ENCODE assay signal across 8 cellular contexts in genomic region chr2:139790807-139791206, GRCh38.
A peak's percentile ranks its signal among the peaks of the same experiment; 100 is the strongest.
DNase-seq lines count a peak whose midpoint lies in the region; ATAC-seq, FAIRE-seq and TF ChIP-seq lines count a peak whose summit lies in the region.

No MANE protein-coding gene starts in this region.

- no peak overlapping the region for H3K4me2 ChIP-seq in OCI-LY1 (ENCODE audit: low read length)

- H3K4me3 ChIP-seq in left ventricle myocardium inferior: no peak overlapping the region
- H3K4me3 ChIP-seq in OCI-LY1 (ENCODE audit: low read depth, low read length, poor library complexity, severe bottlenecking): no peak overlapping the region

- H3K27me3 ChIP-seq in left ventricle myocardium inferior (ENCODE audit: low read depth) (no peaks in the 10 kb centered on the region), OCI-LY1 (ENCODE audit: insufficient read depth, low read length) (no peaks in the 10 kb centered on the region)

- no peak overlapping the region for H3K9ac ChIP-seq in OCI-LY1 (ENCODE audit: low read length)

- TF ChIP-seq CTCF in left ventricle myocardium inferior (IDR thresholded peaks at IDR 0.05; ENCODE audit: borderline replicate concordance) (peak; percentile 38), OCI-LY1 (IDR thresholded peaks at IDR 0.05; ENCODE audit: low read length) (peak; percentile 50; the same call in 1 of the 2 replicates)

- H3K4me1 Mint-ChIP-seq in activated T-helper 1 cell treated with anti-CD3 and anti-CD28 coated beads, Interleukin-12 subunit alpha, Interleukin-12 subunit beta, Interleukin-2, Interleukin-4 antibody, amounts not matched to agents 30 ng/mL and 10 ng/mL and 1 ng/mL, durations not matched to agents 14 hours and 24 hours and 36 hours (ENCODE audit: low read depth): no peaks in the 10 kb centered on the region
- H3K4me1 Mint-ChIP-seq in activated CD4-positive, alpha-beta T cell treated with anti-CD3 and anti-CD28 coated beads for 36 hours: no peaks in the 10 kb centered on the region

- H3K9me2 ChIP-seq in OCI-LY1 (ENCODE audit: low read depth, low read length): no peaks in the 10 kb centered on the region

- intact Hi-C loops in left ventricle myocardium inferior (cut with micrococcal nuclease) (no loop called here), Right ventricle myocardium inferior (cut with DNase I) (loop anchor here (5.0 kb wide), 1 partner anchor 1076 kb away; no protein-coding TSS in a partner anchor)
- intact Hi-C loops in activated T-helper 1 cell treated with anti-CD3 and anti-CD28 coated beads, Interleukin-12 subunit alpha, Interleukin-12 subunit beta, Interleukin-2, Interleukin-4 antibody, amounts not matched to agents 30 ng/mL and 10 ng/mL and 1 ng/mL, durations not matched to agents 14 hours and 24 hours and 36 hours (cut with micrococcal nuclease): no loop called here
- intact Hi-C loops in activated CD4-positive, alpha-beta T cell treated with anti-CD3 and anti-CD28 coated beads for 36 hours (cut with DNase I, micrococcal nuclease): no loop called here

- no peaks in the 10 kb centered on the region for H3K9me3 ChIP-seq in left ventricle myocardium inferior (replicated peaks)
- no peaks in the 10 kb centered on the region for H3K9me3 ChIP-seq in OCI-LY1 (ENCODE audit: low read length)

- no peak for ATAC-seq in Right ventricle myocardium inferior
- ATAC-seq in activated CD4-positive, CD25-positive, alpha-beta regulatory T cell treated with anti-CD3 and anti-CD28 coated beads, Interleukin-2, amount 50 U/mL, for 24 hours: no peak
- no peak for ATAC-seq in activated CD4-positive, alpha-beta T cell treated with anti-CD3 and anti-CD28 coated beads for 36 hours

- no peaks in the 10 kb centered on the region for H3K9me3 Mint-ChIP-seq in activated T-helper 1 cell treated with anti-CD3 and anti-CD28 coated beads, Interleukin-12 subunit alpha, Interleukin-12 subunit beta, Interleukin-2, Interleukin-4 antibody, amounts not matched to agents 30 ng/mL and 10 ng/mL and 1 ng/mL, durations not matched to agents 14 hours and 24 hours and 36 hours
- peaks cover 7% of the 10 kb centered on the region for H3K9me3 Mint-ChIP-seq in activated CD4-positive, alpha-beta T cell treated with anti-CD3 and anti-CD28 coated beads for 36 hours (ENCODE audit: low read depth)

- H3K36me3 Mint-ChIP-seq in activated T-helper 1 cell treated with anti-CD3 and anti-CD28 coated beads, Interleukin-12 subunit alpha, Interleukin-12 subunit beta, Interleukin-2, Interleukin-4 antibody, amounts not matched to agents 30 ng/mL and 10 ng/mL and 1 ng/mL, durations not matched to agents 14 hours and 24 hours and 36 hours (ENCODE audit: low read depth): no peaks in the 10 kb centered on the region
- no peaks in the 10 kb centered on the region for H3K36me3 Mint-ChIP-seq in activated CD4-positive, alpha-beta T cell treated with anti-CD3 and anti-CD28 coated beads for 36 hours (ENCODE audit: low read depth)

- H3F3A ChIP-seq in OCI-LY1 (ENCODE audit: insufficient read depth, low read length): no peaks in the 10 kb centered on the region

- no peak for FAIRE-seq in urothelium cell line (lab: Jason Lieb, UNC)

- H3K79me2 ChIP-seq in OCI-LY1 (ENCODE audit: insufficient read depth, low read length): no peaks in the 10 kb centered on the region

- H3K4me3 Mint-ChIP-seq in activated T-helper 1 cell treated with anti-CD3 and anti-CD28 coated beads, Interleukin-12 subunit alpha, Interleukin-12 subunit beta, Interleukin-2, Interleukin-4 antibody, amounts not matched to agents 30 ng/mL and 10 ng/mL and 1 ng/mL, durations not matched to agents 14 hours and 24 hours and 36 hours: no peak overlapping the region
- no peak overlapping the region for H3K4me3 Mint-ChIP-seq in activated CD4-positive, alpha-beta T cell treated with anti-CD3 and anti-CD28 coated beads for 36 hours

- DNase-seq in left ventricle myocardium inferior (no peak), Right ventricle myocardium inferior (ENCODE audit: missing footprints) (no peak), fibroblast of gingiva (ENCODE audit: low read depth) (peak; percentile 22), urothelium cell line (ENCODE audit: low spot score) (peak; percentile 10)
- no peak for DNase-seq in activated T-helper 1 cell treated with anti-CD3 and anti-CD28 coated beads, Interleukin-12 subunit alpha, Interleukin-12 subunit beta, Interleukin-2, Interleukin-4 antibody, amounts not matched to agents 30 ng/mL and 10 ng/mL and 1 ng/mL, durations not matched to agents 14 hours and 24 hours and 36 hours (ENCODE audit: low spot score)
- no peak for DNase-seq in activated CD4-positive, alpha-beta T cell treated with anti-CD3 and anti-CD28 coated beads for 36 hours

- no peak overlapping the region for H3K27ac Mint-ChIP-seq in activated T-helper 1 cell treated with anti-CD3 and anti-CD28 coated beads, Interleukin-12 subunit alpha, Interleukin-12 subunit beta, Interleukin-2, Interleukin-4 antibody, amounts not matched to agents 30 ng/mL and 10 ng/mL and 1 ng/mL, durations not matched to agents 14 hours and 24 hours and 36 hours
- H3K27ac Mint-ChIP-seq in activated CD4-positive, alpha-beta T cell treated with anti-CD3 and anti-CD28 coated beads for 36 hours: no peak overlapping the region

- no peak overlapping the region for H3K27ac ChIP-seq in left ventricle myocardium inferior (replicated peaks)
- H3K27ac ChIP-seq in OCI-LY1 (ENCODE audit: low read depth, low read length, poor library complexity, severe bottlenecking): no peak overlapping the region

- no peak overlapping the region for H2AFZ ChIP-seq in OCI-LY1 (ENCODE audit: low read length)

- H3K4me1 ChIP-seq in left ventricle myocardium inferior: no peaks in the 10 kb centered on the region
- H3K4me1 ChIP-seq in OCI-LY1 (ENCODE audit: insufficient read depth, low read length, severe bottlenecking): no peaks in the 10 kb centered on the region

- no peaks in the 10 kb centered on the region for H3K36me3 ChIP-seq in left ventricle myocardium inferior
- no peaks in the 10 kb centered on the region for H3K36me3 ChIP-seq in OCI-LY1 (ENCODE audit: insufficient read depth, low read length)

- CTCF ChIA-PET in activated CD4-positive, alpha-beta T cell treated with anti-CD3 and anti-CD28 coated beads for 36 hours (lab: Charles Lee): interaction anchor here (1.0 kb wide), 1 partner anchor 11 kb away, joined by 4 read pairs; no protein-coding TSS in a partner anchor

- H3K27me3 Mint-ChIP-seq in activated T-helper 1 cell treated with anti-CD3 and anti-CD28 coated beads, Interleukin-12 subunit alpha, Interleukin-12 subunit beta, Interleukin-2, Interleukin-4 antibody, amounts not matched to agents 30 ng/mL and 10 ng/mL and 1 ng/mL, durations not matched to agents 14 hours and 24 hours and 36 hours (ENCODE audit: insufficient read depth): no peaks in the 10 kb centered on the region
- H3K27me3 Mint-ChIP-seq in activated CD4-positive, alpha-beta T cell treated with anti-CD3 and anti-CD28 coated beads for 36 hours: no peaks in the 10 kb centered on the region

- no peaks in the 10 kb centered on the region for H4K20me1 ChIP-seq in OCI-LY1 (ENCODE audit: insufficient read depth, low read length)

- POLR2A ChIA-PET in activated CD4-positive, alpha-beta T cell treated with anti-CD3 and anti-CD28 coated beads for 36 hours (lab: Charles Lee): no interaction called here

Comparison
In these comparisons a context has a peak if more than half of its experiments do, and no peak if none do; other contexts are left out.
1. DNase-seq: peak in fibroblast of gingiva (single experiment) and urothelium cell line (single experiment); none in left ventricle myocardium inferior (single experiment), Right ventricle myocardium inferior (single experiment), activated T-helper 1 cell treated with anti-CD3 and anti-CD28 coated beads, Interleukin-12 subunit alpha, Interleukin-12 subunit beta, Interleukin-2, Interleukin-4 antibody, amounts not matched to agents 30 ng/mL and 10 ng/mL and 1 ng/mL, durations not matched to agents 14 hours and 24 hours and 36 hours (single experiment) and activated CD4-positive, alpha-beta T cell treated with anti-CD3 and anti-CD28 coated beads for 36 hours (single experiment).